In the genomic region with DNA sequence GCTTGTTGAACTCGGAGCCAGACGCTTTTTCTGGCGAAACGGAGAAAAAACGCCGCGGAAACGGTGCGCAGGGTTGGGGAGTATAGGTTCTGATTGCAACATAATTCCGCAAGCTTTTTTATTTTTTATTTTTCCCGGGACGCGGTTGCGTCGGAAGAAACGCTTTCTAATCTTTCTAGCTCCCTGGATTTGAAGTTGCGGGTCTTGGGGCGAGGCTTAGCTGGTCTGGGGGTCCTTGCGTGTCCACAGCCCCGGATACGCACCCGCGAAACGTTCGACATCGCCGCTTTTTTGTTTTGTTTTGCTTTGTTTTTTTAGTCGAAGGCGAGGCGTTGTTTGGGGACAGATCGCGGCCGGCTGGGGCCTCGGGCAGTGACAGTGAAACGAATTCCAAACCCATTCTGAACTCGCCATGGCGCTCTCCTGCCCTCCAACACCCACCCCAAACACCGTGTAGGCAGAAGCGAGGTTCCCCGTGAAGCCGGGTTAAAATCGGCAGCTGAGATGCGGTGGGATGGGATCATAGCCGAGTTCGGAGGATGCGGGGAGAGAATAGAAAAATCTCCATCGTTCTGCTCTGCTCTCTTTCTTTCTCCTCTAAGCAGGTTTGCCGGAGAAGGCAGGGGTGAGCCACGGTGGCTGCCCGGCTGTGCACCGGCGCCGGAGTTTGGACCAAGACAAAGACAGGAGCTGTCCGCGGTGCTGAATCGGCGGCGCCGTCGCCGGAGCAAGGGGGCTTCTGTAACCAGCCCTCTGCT, we compare ENCODE assay signal across 8 cellular contexts. TPM values are rescaled to one million over a fixed set of nuclear protein-coding genes. Genes with fewer than 3 reads are reported as not detected.
DNase-seq lines count a peak whose midpoint lies in the region; ATAC-seq, FAIRE-seq and TF ChIP-seq lines count a peak whose summit lies in the region.

No MANE protein-coding gene starts in this region.

- ATAC-seq in A549 (peak in 1 of 2 experiments; percentile 51; a peak in 3 of 6 replicates), HCT116 (no peak), GM18909 (IDR thresholded peaks at IDR 0.05; ENCODE audit: poor library complexity, unreplicated experiment) (no peak)
- no peak for ATAC-seq in activated T-helper 17 cell treated with anti-CD3 and anti-CD28 coated beads, Interleukin-2, amount 50 U/mL, for 72 hours (replicated peaks)

- no peaks in the 10 kb centered on the region for H3K79me2 ChIP-seq in HCT116 (ENCODE audit: insufficient read depth, low read length)

- 24% methylated on average over 60 of the region's 61 CpGs for WGBS in A549 (ENCODE audit: missing lambda C conversion rate)

- no peak overlapping the region for H3K4me3 ChIP-seq in A549
- no peak overlapping the region for H3K4me3 ChIP-seq in HCT116 (replicated peaks in 1 of 2; ENCODE audit: low read depth in 1 of 2, low read length in 2 of 2)

- intact Hi-C loops in HCT116 (cut with micrococcal nuclease): no loop called here

- H3K4me1 Mint-ChIP-seq in activated naive CD4-positive, alpha-beta T cell treated with anti-CD3 and anti-CD28 coated beads, Interleukin-2, amount 50 U/mL, for 24 hours: peaks cover 12% of the 10 kb centered on the region
- H3K4me1 Mint-ChIP-seq in activated T-helper 17 cell treated with anti-CD3 and anti-CD28 coated beads, Interleukin-2, amount 50 U/mL, for 72 hours: peaks cover 5% of the 10 kb centered on the region

- peaks cover 70% of the 10 kb centered on the region for H3K27me3 Mint-ChIP-seq in activated naive CD4-positive, alpha-beta T cell treated with anti-CD3 and anti-CD28 coated beads, Interleukin-2, amount 50 U/mL, for 24 hours
- H3K27me3 Mint-ChIP-seq in activated T-helper 17 cell treated with anti-CD3 and anti-CD28 coated beads, Interleukin-2, amount 50 U/mL, for 72 hours: peaks cover 76% of the 10 kb centered on the region

- BruUV-seq in HCT116 (replicated peaks; lab: Mats Ljungman, UMichigan): no TSS peak

- H3K9ac ChIP-seq in HCT116 (ENCODE audit: low read length): no peak overlapping the region

- H3K27ac ChIP-seq in A549: no peak overlapping the region
- no peak overlapping the region for H3K27ac ChIP-seq in HCT116 (ENCODE audit: low read depth, low read length)

- H4K20me1 ChIP-seq in HCT116 (ENCODE audit: insufficient read depth): no peaks in the 10 kb centered on the region

- H3K4me3 Mint-ChIP-seq in activated naive CD4-positive, alpha-beta T cell treated with anti-CD3 and anti-CD28 coated beads, Interleukin-2, amount 50 U/mL, for 24 hours: peak overlapping the region; percentile 5
- H3K4me3 Mint-ChIP-seq in activated T-helper 17 cell treated with anti-CD3 and anti-CD28 coated beads, Interleukin-2, amount 50 U/mL, for 72 hours: no peak overlapping the region

- FAIRE-seq in A549 (lab: Jason Lieb, UNC): no peak

- POLR2A ChIA-PET in A549 (lab: Yijun Ruan, JAX): no interaction called here
- POLR2A ChIA-PET in HCT116 (lab: Charles Lee): no interaction called here

- H3K36me3 Mint-ChIP-seq in activated naive CD4-positive, alpha-beta T cell treated with anti-CD3 and anti-CD28 coated beads, Interleukin-2, amount 50 U/mL, for 24 hours: no peaks in the 10 kb centered on the region
- peaks cover 14% of the 10 kb centered on the region for H3K36me3 Mint-ChIP-seq in activated T-helper 17 cell treated with anti-CD3 and anti-CD28 coated beads, Interleukin-2, amount 50 U/mL, for 72 hours (ENCODE audit: low read depth)

- TF ChIP-seq POLR2A in A549 (IDR thresholded peaks at IDR 0.05; ENCODE audit: low read length) (no peak), HCT116 (IDR thresholded peaks at IDR 0.05; ENCODE audit: borderline replicate concordance, extremely low read depth, insufficient read depth, insufficient read length) (no peak)

- TF ChIP-seq CTCF in A549 (IDR thresholded peaks at IDR 0.05): no peak
- TF ChIP-seq CTCF in HCT116 (IDR thresholded peaks at IDR 0.05 in 2 of 3, conservative IDR thresholded peaks at IDR 0.05 in 1 of 3; ENCODE audit: borderline replicate concordance in 1 of 3, insufficient read depth in 1 of 3, low read depth in 2 of 3, low read length in 2 of 3): no peak

- H3K9me3 ChIP-seq in A549 (no peaks in the 10 kb centered on the region), HCT116 (ENCODE audit: control insufficient read depth in 1 of 2, insufficient read depth in 1 of 2, low read depth in 1 of 2, low read length in 2 of 2) (no peaks in the 10 kb centered on the region)

- TF ChIP-seq RAD21 in A549 (conservative IDR thresholded peaks at IDR 0.05 in 1 of 2, IDR thresholded peaks at IDR 0.05 in 1 of 2): no peak
- no peak for TF ChIP-seq RAD21 in HCT116 (IDR thresholded peaks at IDR 0.05; ENCODE audit: low read depth)

- H3K9me3 Mint-ChIP-seq in activated naive CD4-positive, alpha-beta T cell treated with anti-CD3 and anti-CD28 coated beads, Interleukin-2, amount 50 U/mL, for 24 hours: peaks cover 12% of the 10 kb centered on the region
- peaks cover 5% of the 10 kb centered on the region for H3K9me3 Mint-ChIP-seq in activated T-helper 17 cell treated with anti-CD3 and anti-CD28 coated beads, Interleukin-2, amount 50 U/mL, for 72 hours

- peak overlapping the region; percentile 41 for H3K27ac Mint-ChIP-seq in activated naive CD4-positive, alpha-beta T cell treated with anti-CD3 and anti-CD28 coated beads, Interleukin-2, amount 50 U/mL, for 24 hours
- no peak overlapping the region for H3K27ac Mint-ChIP-seq in activated T-helper 17 cell treated with anti-CD3 and anti-CD28 coated beads, Interleukin-2, amount 50 U/mL, for 72 hours

- peaks cover 36% of the 10 kb centered on the region for H3K27me3 ChIP-seq in HCT116 (ENCODE audit: insufficient read depth, low read length)

- H2AFZ ChIP-seq in HCT116 (ENCODE audit: low read depth, low read length, poor library complexity, severe bottlenecking): no peak overlapping the region

- H3K4me1 ChIP-seq in A549: no peaks in the 10 kb centered on the region
- no peaks in the 10 kb centered on the region for H3K4me1 ChIP-seq in HCT116 (ENCODE audit: control insufficient read depth in 1 of 2, insufficient read depth in 2 of 2, low read length in 2 of 2)

- H3K4me2 ChIP-seq in A549 (no peak overlapping the region), HCT116 (ENCODE audit: low read length) (no peak overlapping the region)

- no peaks in the 10 kb centered on the region for H3K36me3 ChIP-seq in HCT116 (ENCODE audit: control insufficient read depth in 1 of 2, insufficient read depth in 2 of 2, low read length in 2 of 2)

- H3K9me2 ChIP-seq in HCT116 (ENCODE audit: insufficient read depth): no peaks in the 10 kb centered on the region

- no peak for TF ChIP-seq EP300 in A549 (IDR thresholded peaks at IDR 0.05)

- RAD21 ChIA-PET in HCT116 (lab: Charles Lee; ENCODE audit: low non-redundant PET in 1 of 2, low total read pairs in 2 of 2, uncharacterized antibody in 2 of 2, unreplicated experiment in 2 of 2): no interaction called here

- CTCF ChIA-PET in A549 (lab: Yijun Ruan, JAX): interaction anchor here (0.7 to 3.8 kb wide), 3 partner anchors 17 to 39 kb away, joined by 3 to 12 read pairs (median 3); no protein-coding TSS in a partner anchor
- CTCF ChIA-PET in HCT116 (lab: Charles Lee): interaction anchor here (1.1 kb wide), 1 partner anchor 18 kb away, joined by 3 read pairs; no protein-coding TSS in a partner anchor

- DNase-seq in A549 (ENCODE audit: low read depth in 1 of 2, low spot score in 1 of 2): no peak
- DNase-seq in HCT116 (ENCODE audit: low read depth, low spot score): no peak
- peak; percentile 87 for DNase-seq in islet precursor cell
- no peak for DNase-seq in NCI-H1694 (lab: John Stamatoyannopoulos, UW)
- DNase-seq in OCI-M2 (lab: John Stamatoyannopoulos, UW; ENCODE audit: unreplicated experiment): no peak

TF ChIP-seq in A549, 52 proteins besides CTCF, POLR2A, EP300 and RAD21 (continues in another document):
- peak; percentile 37; the same call in 1 of the 2 replicates for TF ChIP-seq RNF2 (IDR thresholded peaks at IDR 0.05; ENCODE audit: borderline replicate concordance, low read depth)

TF ChIP-seq in HCT116, 20 proteins besides CTCF, POLR2A, EP300 and RAD21 (continues in another document):
- TF ChIP-seq FOSL1 (IDR thresholded peaks at IDR 0.05; ENCODE audit: low read depth) (no peak), EGR1 (IDR thresholded peaks at IDR 0.05; ENCODE audit: low read depth) (no peak), ZNF274 (IDR thresholded peaks at IDR 0.05; ENCODE audit: low read depth, low read length) (no peak), ELF1 (IDR thresholded peaks at IDR 0.05; ENCODE audit: borderline replicate concordance, low read depth) (no peak), TCF7L2 (IDR thresholded peaks at IDR 0.05; ENCODE audit: borderline replicate concordance, extremely low read depth, insufficient read depth, insufficient read length) (peak; percentile 34), JUND (IDR thresholded peaks at IDR 0.05) (no peak), SP1 (IDR thresholded peaks at IDR 0.05; ENCODE audit: low read depth) (no peak)

RNA-seq across cellular contexts. Expression of a gene that starts 8.1 kb away (rescaled TPM):
- polyA plus RNA-seq in A549 (2011; rRNA removed) (not detected in 2 replicates), A549 (2017; fragmentation: RNase III; extraction: RNeasy Plus Mini Kit Qiagen cat#74134 plus additional on column Dnase treatment) (not detected in 3 replicates)
- not detected in 2 replicates for polyA plus RNA-seq in A549 (2012; cell fraction: cytosol; rRNA removed)
- polyA plus RNA-seq in A549 (2012; cell fraction: nucleus; rRNA removed): 0.01 TPM in 1 of 2 replicates, not detected in the other
- polyA minus RNA-seq in A549 (2011; rRNA and poly(A)+ RNA removed): not detected in 2 replicates
- 2.4 TPM for total RNA-seq in HCT116 (2021; ENCODE audit: unreplicated experiment)
- polyA plus RNA-seq in HCT116 (2012): 1.2 and 1.3 TPM in 2 replicates
- total RNA-seq in activated T-helper 17 cell treated with anti-CD3 and anti-CD28 coated beads, Interleukin-2, amount 50 U/mL, for 72 hours: not detected

RNA-seq across cellular contexts. Expression of a gene that starts 57.6 kb away (rescaled TPM):
- polyA plus RNA-seq in A549 (2011; rRNA removed) (21.0 and 22.0 TPM in 2 replicates), A549 (2017; fragmentation: RNase III; extraction: RNeasy Plus Mini Kit Qiagen cat#74134 plus additional on column Dnase treatment) (26.3 to 28.0 TPM (median 26.7 TPM) in 3 replicates)
- 45.0 and 55.4 TPM in 2 replicates for polyA plus RNA-seq in A549 (2012; cell fraction: cytosol; rRNA removed)
- 41.1 and 51.2 TPM in 2 replicates for polyA plus RNA-seq in A549 (2012; cell fraction: nucleus; rRNA removed)
- polyA minus RNA-seq in A549 (2011; rRNA and poly(A)+ RNA removed): 10.7 and 18.6 TPM in 2 replicates
- 19.1 TPM for total RNA-seq in HCT116 (2021; ENCODE audit: unreplicated experiment)
- polyA plus RNA-seq in HCT116 (2012): 22.7 and 25.5 TPM in 2 replicates
- under 1 TPM; 0.24 to 0.69 TPM for total RNA-seq in activated T-helper 17 cell treated with anti-CD3 and anti-CD28 coated beads, Interleukin-2, amount 50 U/mL, for 72 hours

Comparison
In these comparisons a context has a peak if more than half of its experiments do, and no peak if none do; other contexts are left out.
1. RNA of a gene that starts 57.6 kb away (total RNA-seq): 19.1 TPM in HCT116 (single experiment); 0.24 to 0.69 TPM in activated T-helper 17 cell treated with anti-CD3 and anti-CD28 coated beads, Interleukin-2, amount 50 U/mL, for 72 hours; every median in the first group is over 10 times any median in the second.